ENCODE assay signal across 1 cellular context in genomic region chr7:74479066-74479781, GRCh38.
TF ChIP-seq lines count a peak whose summit lies in the region.

No MANE protein-coding gene starts in this region.

TF ChIP-seq in WTC11, 78 proteins besides CTCF, POLR2A, EP300 and RAD21 (continued from another document):
- TF ChIP-seq SMAD4 (CRISPR knock-in tag; IDR thresholded peaks at IDR 0.05): no peak
- no peak for TF ChIP-seq USF2 (CRISPR knock-in tag; IDR thresholded peaks at IDR 0.05)
- TF ChIP-seq STAT6 (CRISPR knock-in tag; conservative IDR thresholded peaks at IDR 0.05; ENCODE audit: low read depth): no peak
